Comparison of ENCODE assay signal across 11 cellular contexts in the genomic region with DNA sequence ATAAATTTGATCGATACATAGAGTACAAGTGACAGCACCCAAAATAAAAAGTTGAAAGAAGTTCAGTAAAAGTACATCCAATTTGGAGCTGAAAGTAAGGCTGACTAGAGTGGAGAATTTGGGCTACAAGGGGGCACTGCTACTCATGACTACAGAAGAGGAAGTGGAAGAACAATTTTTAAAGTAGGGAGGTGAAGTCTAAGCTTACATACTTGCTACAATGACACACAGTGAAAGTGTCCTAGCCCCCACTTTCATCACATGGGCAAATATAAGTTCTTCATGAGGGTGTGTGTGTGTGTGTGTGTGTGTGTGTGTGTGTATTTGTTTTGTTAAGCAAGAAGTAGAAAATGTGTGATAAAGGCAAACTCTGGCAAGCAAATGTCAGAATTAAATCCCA. TPM values are rescaled to one million over a fixed set of nuclear protein-coding genes. Genes with fewer than 3 reads are reported as not detected.
DNase-seq lines count a peak whose midpoint lies in the region; ATAC-seq and TF ChIP-seq lines count a peak whose summit lies in the region.
"Had no signal": no experiment of that assay in that cellular context is flagged by ENCODE, and none has a peak within 500 bp of the region (broad histone marks: within the 10 kb centered on the region; RNA-seq: fewer than 3 reads in every experiment).

No MANE protein-coding gene starts in this region.

- H3K27me3 Mint-ChIP-seq in activated B cell treated with CpG ODN at 0.5 μM for 24 hours, result no peaks in the 10 kb centered on the region
- H3K27me3 Mint-ChIP-seq: activated naive CD4-positive, alpha-beta T cell treated with anti-CD3 and anti-CD28 coated beads, Interleukin-2, amount 50 U/mL, for 24 hours had no signal

- intact Hi-C loops in activated B cell treated with CpG ODN at 0.5 μM for 24 hours (cut with micrococcal nuclease), result loop anchor here (5.0 kb wide), 1 partner anchor 135 kb away; no protein-coding TSS in a partner anchor

- in situ Hi-C loops in GM13977 (cut with MboI; ENCODE audit: low pct_unique_long_range_greater_than_20kb, low sequenced_read_pairs, unreplicated experiment), result no loop called here

- H3K4me3 Mint-ChIP-seq in activated B cell treated with CpG ODN at 0.5 μM for 24 hours, result no peak overlapping the region
- H3K4me3 Mint-ChIP-seq: activated naive CD4-positive, alpha-beta T cell treated with anti-CD3 and anti-CD28 coated beads, Interleukin-2, amount 50 U/mL, for 24 hours had no signal

- CTCF ChIA-PET in activated B cell treated with CpG ODN at 0.5 μM for 24 hours (lab: Charles Lee), result interaction anchor here (1.0 to 1.1 kb wide), 2 partner anchors 74 to 137 kb away, joined by 4 to 12 read pairs; no protein-coding TSS in a partner anchor

- H3K36me3 Mint-ChIP-seq in activated B cell treated with CpG ODN at 0.5 μM for 24 hours (ENCODE audit: low read depth), result peaks cover 41% of the 10 kb centered on the region

- peak; percentile 64 for DNase-seq in GM13977 (ENCODE audit: low spot score)
- DNase-seq in activated B cell treated with CpG ODN at 0.5 μM for 24 hours, result no peak
- DNase-seq in occipital lobe (lab: John Stamatoyannopoulos, UW), result no peak
- DNase-seq in DMS 273 (lab: John Stamatoyannopoulos, UW; ENCODE audit: unreplicated experiment), result no peak
- DNase-seq in pons (ENCODE audit: low spot score), result no peak
- DNase-seq in hypothalamus (lab: John Stamatoyannopoulos, UW), result no peak
- DNase-seq: NCI-H2171 had no signal

- ATAC-seq in GM21529 (IDR thresholded peaks at IDR 0.05; ENCODE audit: unreplicated experiment) (peak; percentile 97), HG03432 (IDR thresholded peaks at IDR 0.05; ENCODE audit: unreplicated experiment) (peak; percentile 71), activated B cell treated with CpG ODN at 0.5 μM for 24 hours (ENCODE audit: low read depth) (peak; percentile 77)
- ATAC-seq: Panc1 had no signal

- TF ChIP-seq CTCF in GM13977 (IDR thresholded peaks at IDR 0.05; ENCODE audit: extremely low read depth, insufficient read depth, missing control alignments) (no peak), activated B cell treated with CpG ODN at 0.5 μM for 24 hours (IDR thresholded peaks at IDR 0.05) (no peak)

- POLR2A ChIA-PET in activated B cell treated with CpG ODN at 0.5 μM for 24 hours (lab: Charles Lee), result interaction anchor here (0.7 kb wide), 2 partner anchors 49 to 237 kb away, joined by 4 to 5 read pairs; no protein-coding TSS in a partner anchor

- H3K9me3 Mint-ChIP-seq in activated B cell treated with CpG ODN at 0.5 μM for 24 hours, result peaks cover 4% of the 10 kb centered on the region
- H3K9me3 Mint-ChIP-seq: activated naive CD4-positive, alpha-beta T cell treated with anti-CD3 and anti-CD28 coated beads, Interleukin-2, amount 50 U/mL, for 24 hours had no signal

- H3K27ac Mint-ChIP-seq in activated B cell treated with CpG ODN at 0.5 μM for 24 hours, result peak overlapping the region; percentile 22
- H3K27ac Mint-ChIP-seq: activated naive CD4-positive, alpha-beta T cell treated with anti-CD3 and anti-CD28 coated beads, Interleukin-2, amount 50 U/mL, for 24 hours had no signal

- H3K4me1 Mint-ChIP-seq in activated B cell treated with CpG ODN at 0.5 μM for 24 hours, result peaks cover 38% of the 10 kb centered on the region

RNA-seq across cellular contexts. Expression of gene MAP3K2, which starts 45.7 kb away (rescaled TPM):
- total RNA-seq in activated B cell treated with CpG ODN at 0.5 μM for 24 hours, result 63.1 and 77.7 TPM in 2 replicates
- total RNA-seq in occipital lobe, result 62.1 TPM

RNA-seq across cellular contexts. Expression of gene ERCC3, which starts 48.2 kb away (rescaled TPM):
- total RNA-seq in activated B cell treated with CpG ODN at 0.5 μM for 24 hours (55.9 and 65.6 TPM in 2 replicates), occipital lobe (43.0 TPM)
